In the genomic region with DNA sequence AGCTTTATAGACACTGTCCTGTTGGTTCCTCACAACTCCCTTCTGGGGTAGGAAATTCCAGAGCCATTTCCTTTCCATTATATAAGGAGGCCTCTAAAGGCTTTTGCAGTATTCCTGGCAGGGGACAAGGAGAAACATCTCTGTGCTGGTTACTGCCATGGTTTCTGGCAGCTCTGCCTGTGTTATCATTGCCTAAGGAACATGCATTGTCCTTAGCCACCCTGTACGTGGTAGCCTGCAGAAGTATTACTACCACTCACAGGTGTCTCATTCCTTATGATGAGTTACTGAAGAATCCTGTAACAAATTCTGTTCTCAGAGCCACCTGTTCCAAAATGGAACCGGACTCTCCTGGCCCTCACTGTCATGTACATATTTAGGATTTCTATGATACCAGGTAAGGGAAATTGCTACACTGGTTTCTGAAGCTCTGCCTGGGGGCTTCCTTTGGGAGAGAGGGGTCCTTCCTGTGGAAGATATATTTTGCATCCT, we compare ENCODE assay signal across 15 cellular contexts.
"Had no signal": no experiment of that assay in that cellular context is flagged by ENCODE, and none has a peak within 500 bp of the region (broad histone marks: within the 10 kb centered on the region; RNA-seq: fewer than 3 reads in every experiment).

No MANE protein-coding gene starts in this region.

- H3K27ac ChIP-seq: SJSA1, thyroid gland, WERI-Rb-1 had no signal

- ATAC-seq: activated CD8-positive, alpha-beta T cell treated with anti-CD3 and anti-CD28 coated beads for 36 hours; activated T-cell treated with anti-CD3 and anti-CD28 coated beads, Interleukin-2, amount 50 U/mL, for 72 hours; mucosa of descending colon; natural killer cell treated with Interleukin-12 subunit alpha and Interleukin-12 subunit beta and Interleukin-15 and Interleukin-18, amount 100 ng/mL, for 72 hours had no signal

- H3K27ac Mint-ChIP-seq: activated CD8-positive, alpha-beta T cell treated with anti-CD3 and anti-CD28 coated beads for 36 hours; activated T-cell treated with anti-CD3 and anti-CD28 coated beads, Interleukin-2, amount 50 U/mL, for 72 hours; immature natural killer cell; natural killer cell treated with Interleukin-12 subunit alpha and Interleukin-12 subunit beta and Interleukin-15 and Interleukin-18, amount 100 ng/mL, for 72 hours had no signal

- H3K4me3 ChIP-seq: mucosa of descending colon, SJSA1, thyroid gland had no signal

- H3K9me3 Mint-ChIP-seq: activated CD8-positive, alpha-beta T cell treated with anti-CD3 and anti-CD28 coated beads for 36 hours; activated T-cell treated with anti-CD3 and anti-CD28 coated beads, Interleukin-2, amount 50 U/mL, for 72 hours; immature natural killer cell; natural killer cell treated with Interleukin-12 subunit alpha and Interleukin-12 subunit beta and Interleukin-15 and Interleukin-18, amount 100 ng/mL, for 72 hours had no signal

- H3K4me3 Mint-ChIP-seq: activated CD8-positive, alpha-beta T cell treated with anti-CD3 and anti-CD28 coated beads for 36 hours; activated T-cell treated with anti-CD3 and anti-CD28 coated beads, Interleukin-2, amount 50 U/mL, for 72 hours; immature natural killer cell; natural killer cell treated with Interleukin-12 subunit alpha and Interleukin-12 subunit beta and Interleukin-15 and Interleukin-18, amount 100 ng/mL, for 72 hours had no signal

- DNase-seq: activated CD4-positive, alpha-beta T cell treated with anti-CD3 and anti-CD28 coated beads for 4 hours; activated CD8-positive, alpha-beta memory T cell treated with anti-CD3 and anti-CD28 coated beads, Interleukin-2, amount 50 U/mL, for 4 hours; activated T-cell treated with anti-CD3 and anti-CD28 coated beads, Interleukin-2, amount 50 U/mL, for 72 hours; cortex of kidney; immature natural killer cell; mucosa of descending colon; stimulated activated CD4-positive, alpha-beta T cell treated with anti-CD3 and anti-CD28 coated beads, Interleukin-4, amount 100 ng/mL, for 1 hour; stimulated activated CD8-positive, alpha-beta memory T cell treated with anti-CD3 and anti-CD28 coated beads, Interleukin-4, amount 100 ng/mL, for 48 hours; stimulated activated naive CD8-positive, alpha-beta T cell treated with anti-CD3 and anti-CD28 coated beads, Interleukin-15, Interleukin-2, amounts not matched to agents 100 U/mL and 50 U/mL, for 24 hours; T-helper 1 cell; thyroid gland; WERI-Rb-1 had no signal

- H3K27me3 ChIP-seq: SJSA1, thyroid gland had no signal

- H3K9me3 ChIP-seq: mucosa of descending colon, SJSA1, thyroid gland had no signal

- H3K36me3 ChIP-seq: SJSA1, thyroid gland, WERI-Rb-1 had no signal

- H3K36me3 Mint-ChIP-seq: natural killer cell treated with Interleukin-12 subunit alpha and Interleukin-12 subunit beta and Interleukin-15 and Interleukin-18, amount 100 ng/mL, for 72 hours had no signal
